ENCODE assay signal across 10 cellular contexts in the genomic region with DNA sequence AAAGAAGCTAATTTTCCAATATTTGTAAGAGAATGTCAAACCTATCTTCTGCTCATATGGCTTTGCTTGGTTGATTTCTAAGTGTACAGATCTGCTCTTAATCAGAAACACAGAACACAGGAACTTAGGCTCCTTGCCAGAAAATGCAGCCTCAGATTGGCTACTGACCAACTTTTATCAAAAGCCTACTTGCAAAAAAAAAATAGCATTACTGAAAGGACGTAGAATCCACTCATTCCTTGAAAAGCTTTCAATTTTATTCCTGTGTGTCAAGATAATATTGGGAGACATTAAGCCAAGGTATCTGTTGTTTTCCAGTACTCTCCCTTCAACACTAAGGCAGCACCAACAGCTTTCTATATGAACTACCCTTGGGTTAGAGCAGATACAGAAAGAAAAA.
DNase-seq lines count a peak whose midpoint lies in the region; ATAC-seq, FAIRE-seq and TF ChIP-seq lines count a peak whose summit lies in the region.
"Had no signal": no experiment of that assay in that cellular context is flagged by ENCODE, and none has a peak within 500 bp of the region (broad histone marks: within the 10 kb centered on the region; RNA-seq: fewer than 3 reads in every experiment).

No MANE protein-coding gene starts in this region.

- H3K4me3 ChIP-seq in bronchial epithelial cell (ENCODE audit: low read depth, low read length), result no peak overlapping the region

- no peak overlapping the region for H3K27ac ChIP-seq in caudate nucleus (ENCODE audit: low read depth, low read length)

- H3K27me3 Mint-ChIP-seq in Calu3 (ENCODE audit: unreplicated experiment), result no peaks in the 10 kb centered on the region
- H3K27me3 Mint-ChIP-seq in mesothelial cell of epicardium (ENCODE audit: low read depth), result no peaks in the 10 kb centered on the region

- H3K9me3 Mint-ChIP-seq in Calu3 (ENCODE audit: low read depth, unreplicated experiment) (no peaks in the 10 kb centered on the region), mesothelial cell of epicardium (no peaks in the 10 kb centered on the region)

- no peaks in the 10 kb centered on the region for H3K4me1 Mint-ChIP-seq in Calu3 (ENCODE audit: low read depth, unreplicated experiment)
- peaks cover 30% of the 10 kb centered on the region for H3K4me1 Mint-ChIP-seq in mesothelial cell of epicardium

- no peaks in the 10 kb centered on the region for H3K27me3 ChIP-seq in bronchial epithelial cell (ENCODE audit: control insufficient read depth, insufficient read depth, low read length)

- TF ChIP-seq CTCF in Calu3 (IDR thresholded peaks at IDR 0.05; ENCODE audit: unreplicated experiment), result no peak
- no peak for TF ChIP-seq CTCF in bronchial epithelial cell (IDR thresholded peaks at IDR 0.05; ENCODE audit: insufficient read depth, low read length, severe bottlenecking)
- TF ChIP-seq CTCF in mesothelial cell of epicardium (IDR thresholded peaks at IDR 0.05; ENCODE audit: unreplicated experiment), result no peak

- no peak overlapping the region for H3K27ac Mint-ChIP-seq in Calu3 (ENCODE audit: unreplicated experiment)
- peak overlapping the region; percentile 80 for H3K27ac Mint-ChIP-seq in mesothelial cell of epicardium

- FAIRE-seq in bronchial epithelial cell (lab: Jason Lieb, UNC), result no peak
- FAIRE-seq: small intestine had no signal

- H3K36me3 Mint-ChIP-seq in Calu3 (ENCODE audit: insufficient read depth, unreplicated experiment), result no peaks in the 10 kb centered on the region
- no peaks in the 10 kb centered on the region for H3K36me3 Mint-ChIP-seq in mesothelial cell of epicardium

- DNase-seq in Calu3, result peak; percentile 2
- DNase-seq in NCI-H2029 treated with DMSO at 0.1 percent for 48 hours (lab: John Stamatoyannopoulos, UW), result peak; percentile 25
- DNase-seq in bronchial epithelial cell (ENCODE audit: low read depth), result peak; percentile 38
- DNase-seq in mesothelial cell of epicardium (ENCODE audit: low spot score in 2 of 2, unreplicated experiment in 2 of 2), result peak in 1 of 2 experiments; percentile 42
- no peak for DNase-seq in DMS153 treated with DMSO at 0.1 percent for 48 hours (lab: John Stamatoyannopoulos, UW; ENCODE audit: unreplicated experiment)
- DNase-seq in caudate nucleus (lab: John Stamatoyannopoulos, UW), result no peak
- DNase-seq: activated CD4-positive, CD25-positive, alpha-beta regulatory T cell; small intestine had no signal

- CTCF ChIA-PET in Calu3 (lab: Charles Lee), result no interaction called here

- BruUV-seq in Calu3 (replicated peaks; lab: Mats Ljungman, UMichigan), result no TSS peak

- H3K4me3 Mint-ChIP-seq in Calu3 (ENCODE audit: low read depth, unreplicated experiment) (no peak overlapping the region), mesothelial cell of epicardium (no peak overlapping the region)

- ATAC-seq in HG03095 (IDR thresholded peaks at IDR 0.05; ENCODE audit: unreplicated experiment), result no peak
- ATAC-seq in HG03457 (IDR thresholded peaks at IDR 0.05; ENCODE audit: unreplicated experiment), result no peak

- H3K36me3 ChIP-seq in bronchial epithelial cell (ENCODE audit: control insufficient read depth, insufficient read depth, low read length), result no peaks in the 10 kb centered on the region

- intact Hi-C loops in Calu3 (cut with micrococcal nuclease; ENCODE audit: unreplicated experiment), result no loop called here

Comparison
In these comparisons a context has a peak if more than half of its experiments do, and no peak if none do; other contexts are left out.
1. DNase-seq: peak in Calu3 (single experiment), NCI-H2029 treated with DMSO at 0.1 percent for 48 hours (single experiment) and bronchial epithelial cell (single experiment); none in DMS153 treated with DMSO at 0.1 percent for 48 hours (single experiment) and caudate nucleus (0 of 61).